In the genomic region with DNA sequence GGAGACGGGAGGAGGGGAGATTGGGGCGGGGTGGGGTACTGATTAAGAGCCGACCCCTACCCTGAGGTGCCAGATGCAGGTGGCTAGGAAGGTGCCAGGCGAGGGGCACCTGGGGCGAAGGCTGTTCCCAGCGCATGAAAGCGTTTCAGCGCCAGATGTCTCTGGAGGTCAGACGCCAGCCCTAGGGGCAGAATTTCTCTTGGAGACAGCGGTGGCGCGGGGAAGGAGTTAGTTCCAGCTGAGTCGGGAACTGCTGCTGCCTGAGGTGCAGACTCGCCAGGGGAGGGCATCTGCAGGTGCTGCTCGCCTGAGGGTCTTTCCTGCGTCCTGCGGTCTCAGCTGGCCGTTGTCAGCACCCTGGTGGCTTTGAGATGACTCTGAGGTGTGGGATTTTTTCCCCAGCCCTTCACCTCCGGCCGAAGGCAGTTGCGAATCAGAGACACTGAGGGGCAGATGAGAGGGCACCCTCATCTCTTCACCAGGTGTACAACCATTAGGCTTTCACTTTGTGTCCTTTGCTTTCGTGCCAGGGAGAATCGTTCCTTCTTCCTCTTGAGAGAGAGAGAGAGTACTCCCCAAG, we compare ENCODE assay signal across 1 cellular context.
TF ChIP-seq lines count a peak whose summit lies in the region.

No MANE protein-coding gene starts in this region.

TF ChIP-seq in K562, 482 proteins besides CTCF, POLR2A, EP300 and RAD21:
- TF ChIP-seq, protein P1, sequence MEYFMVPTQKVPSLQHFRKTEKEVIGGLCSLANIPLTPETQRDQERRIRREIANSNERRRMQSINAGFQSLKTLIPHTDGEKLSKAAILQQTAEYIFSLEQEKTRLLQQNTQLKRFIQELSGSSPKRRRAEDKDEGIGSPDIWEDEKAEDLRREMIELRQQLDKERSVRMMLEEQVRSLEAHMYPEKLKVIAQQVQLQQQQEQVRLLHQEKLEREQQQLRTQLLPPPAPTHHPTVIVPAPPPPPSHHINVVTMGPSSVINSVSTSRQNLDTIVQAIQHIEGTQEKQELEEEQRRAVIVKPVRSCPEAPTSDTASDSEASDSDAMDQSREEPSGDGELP (CRISPR knock-in tag; IDR thresholded peaks at IDR 0.05; ENCODE audit: borderline replicate concordance) = peak; percentile 56; the same call in 1 of the 2 replicates
- TF ChIP-seq YY1 (IDR thresholded peaks at IDR 0.05; ENCODE audit: borderline replicate concordance in 1 of 3, control insufficient read depth in 1 of 3, extremely low read depth in 1 of 3, insufficient read depth in 3 of 3, insufficient read length in 1 of 3, insufficient replicate concordance in 2 of 3, low read depth in 1 of 3, low read length in 2 of 3) = no peak
- no peak for TF ChIP-seq GTF2F1 (IDR thresholded peaks at IDR 0.05; ENCODE audit: low read depth, low read length)
- TF ChIP-seq KDM5B (IDR thresholded peaks at IDR 0.05; ENCODE audit: insufficient replicate concordance, low read depth, low read length) = peak; percentile 29
- TF ChIP-seq, protein P2, sequence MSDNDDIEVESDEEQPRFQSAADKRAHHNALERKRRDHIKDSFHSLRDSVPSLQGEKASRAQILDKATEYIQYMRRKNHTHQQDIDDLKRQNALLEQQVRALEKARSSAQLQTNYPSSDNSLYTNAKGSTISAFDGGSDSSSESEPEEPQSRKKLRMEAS (CRISPR knock-in tag; IDR thresholded peaks at IDR 0.05) = peak; percentile 2; the same call in 1 of the 2 replicates
- no peak for TF ChIP-seq CBX3 (IDR thresholded peaks at IDR 0.05; ENCODE audit: borderline replicate concordance in 1 of 2, low read length in 2 of 2)
- peak in 1 of 2 experiments; percentile 22; a peak in 1 of 4 replicates for TF ChIP-seq NRF1 (conservative IDR thresholded peaks at IDR 0.05 in 1 of 2, IDR thresholded peaks at IDR 0.05 in 1 of 2)
TF ChIP-seq in K562: peak in this region for 4.
